ENCODE assay signal across 17 cellular contexts in genomic region chr20:24954151-24954550, GRCh38. TPM values are rescaled to one million over a fixed set of nuclear protein-coding genes. Genes with fewer than 3 reads are reported as not detected.
DNase-seq lines count a peak whose midpoint lies in the region; ATAC-seq and TF ChIP-seq lines count a peak whose summit lies in the region.
"Had no signal": no experiment of that assay in that cellular context is flagged by ENCODE, and none has a peak within 500 bp of the region (broad histone marks: within the 10 kb centered on the region; RNA-seq: fewer than 3 reads in every experiment).

No MANE protein-coding gene starts in this region.

- H3K36me3 ChIP-seq in naive thymus-derived CD4-positive, alpha-beta T cell (ENCODE audit: control insufficient read depth in 2 of 3, insufficient read depth in 3 of 3, low read length in 3 of 3), result peaks cover 3 to 21% (median 11%) of the 10 kb centered on the region in 3 experiments

- H3K4me1 ChIP-seq in naive thymus-derived CD4-positive, alpha-beta T cell (ENCODE audit: control insufficient read depth in 2 of 2, insufficient read depth in 2 of 2, low read length in 2 of 2), result peaks cover 11 to 58% of the 10 kb centered on the region in 2 donors

- H3K9me3 Mint-ChIP-seq in CD14-positive monocyte, result peaks cover 0 to 3% (median 0%) of the 10 kb centered on the region in 7 donors
- H3K9me3 Mint-ChIP-seq in activated CD8-positive, alpha-beta T cell treated with anti-CD3 and anti-CD28 coated beads for 36 hours, result no peaks in the 10 kb centered on the region
- no peaks in the 10 kb centered on the region for H3K9me3 Mint-ChIP-seq in naive thymus-derived CD4-positive, alpha-beta T cell

- H3K4me3 ChIP-seq in naive thymus-derived CD4-positive, alpha-beta T cell (ENCODE audit: low read length), result no peak overlapping the region
- H3K4me3 ChIP-seq: left lung had no signal

- peaks cover 17 to 33% of the 10 kb centered on the region in 2 donors for H3K36me3 Mint-ChIP-seq in CD14-positive monocyte
- H3K36me3 Mint-ChIP-seq in activated CD8-positive, alpha-beta T cell treated with anti-CD3 and anti-CD28 coated beads for 36 hours (ENCODE audit: low read depth), result peaks cover 26% of the 10 kb centered on the region
- peaks cover 0 to 13% (median 0%) of the 10 kb centered on the region in 5 donors for H3K36me3 Mint-ChIP-seq in naive thymus-derived CD4-positive, alpha-beta T cell

- peaks cover 68% of the 10 kb centered on the region for H3K4me1 Mint-ChIP-seq in CD14-positive monocyte
- H3K4me1 Mint-ChIP-seq in activated CD8-positive, alpha-beta T cell treated with anti-CD3 and anti-CD28 coated beads for 36 hours (ENCODE audit: low read depth), result peaks cover 42% of the 10 kb centered on the region
- peaks cover 12 to 61% (median 19%) of the 10 kb centered on the region in 7 donors for H3K4me1 Mint-ChIP-seq in naive thymus-derived CD4-positive, alpha-beta T cell

- no peak overlapping the region for H3K27ac ChIP-seq in naive thymus-derived CD4-positive, alpha-beta T cell (ENCODE audit: low read depth, low read length)
- H3K27ac ChIP-seq: 22Rv1 had no signal

- intact Hi-C loops in CD14-positive monocyte (cut with micrococcal nuclease), result no loop called here
- intact Hi-C loops in activated CD8-positive, alpha-beta T cell treated with anti-CD3 and anti-CD28 coated beads for 36 hours (cut with micrococcal nuclease), result no loop called here
- intact Hi-C loops in naive thymus-derived CD4-positive, alpha-beta T cell (cut with micrococcal nuclease), result no loop called here

- ATAC-seq in activated CD8-positive, alpha-beta T cell treated with anti-CD3 and anti-CD28 coated beads for 36 hours, result no peak
- ATAC-seq in naive thymus-derived CD4-positive, alpha-beta T cell, result no peak
- ATAC-seq: left lung had no signal

- H3K4me3 Mint-ChIP-seq in CD14-positive monocyte, result no peak overlapping the region
- H3K4me3 Mint-ChIP-seq in activated CD8-positive, alpha-beta T cell treated with anti-CD3 and anti-CD28 coated beads for 36 hours, result peak overlapping the region; percentile 14
- H3K4me3 Mint-ChIP-seq in naive thymus-derived CD4-positive, alpha-beta T cell, result peak overlapping the region in 1 of 10 donors; percentile 64

- CTCF ChIA-PET in activated CD8-positive, alpha-beta T cell treated with anti-CD3 and anti-CD28 coated beads for 36 hours (lab: Charles Lee), result interaction anchor here (1.0 to 1.7 kb wide), 3 partner anchors 23 to 37 kb away, joined by 3 to 6 read pairs (median 4); no protein-coding TSS in a partner anchor
- CTCF ChIA-PET in naive thymus-derived CD4-positive, alpha-beta T cell (lab: Charles Lee), result no interaction called here

- peaks cover 0 to 8% (median 0%) of the 10 kb centered on the region in 3 donors for H3K27me3 Mint-ChIP-seq in CD14-positive monocyte (ENCODE audit: low read depth in 3 of 3)
- no peaks in the 10 kb centered on the region for H3K27me3 Mint-ChIP-seq in activated CD8-positive, alpha-beta T cell treated with anti-CD3 and anti-CD28 coated beads for 36 hours
- no peaks in the 10 kb centered on the region for H3K27me3 Mint-ChIP-seq in naive thymus-derived CD4-positive, alpha-beta T cell

- POLR2A ChIA-PET in activated CD8-positive, alpha-beta T cell treated with anti-CD3 and anti-CD28 coated beads for 36 hours (lab: Charles Lee), result interaction anchor here (0.7 to 1.4 kb wide), 6 partner anchors 11 to 38 kb away, joined by 3 to 5 read pairs (median 4); partner anchors contain the start of gene APMAP
- POLR2A ChIA-PET in naive thymus-derived CD4-positive, alpha-beta T cell (lab: Charles Lee), result interaction anchor here (0.6 kb wide), 2 partner anchors 17 to 151 kb away, joined by 3 read pairs; no protein-coding TSS in a partner anchor

- TF ChIP-seq CTCF in CD14-positive monocyte (IDR thresholded peaks at IDR 0.05), result no peak
- no peak for TF ChIP-seq CTCF in activated CD8-positive, alpha-beta T cell treated with anti-CD3 and anti-CD28 coated beads for 36 hours (IDR thresholded peaks at IDR 0.05)

- H3K27me3 ChIP-seq in naive thymus-derived CD4-positive, alpha-beta T cell (ENCODE audit: control insufficient read depth in 2 of 2, insufficient read depth in 2 of 2, low read length in 2 of 2), result no peaks in the 10 kb centered on the region

- DNase-seq in DMS79 treated with DMSO at 0.1 percent for 48 hours (lab: John Stamatoyannopoulos, UW) (peak; percentile 21), DMS79 (lab: John Stamatoyannopoulos, UW) (no peak), CD14-positive monocyte (ENCODE audit: low spot score) (no peak), mesenteric fat pad (ENCODE audit: low spot score) (no peak), hippocampal formation (lab: John Stamatoyannopoulos, UW) (no peak), Ammon's horn (ENCODE audit: low spot score) (no peak)
- no peak for DNase-seq in activated CD8-positive, alpha-beta T cell treated with anti-CD3 and anti-CD28 coated beads for 36 hours
- DNase-seq in naive thymus-derived CD4-positive, alpha-beta T cell, result no peak
- DNase-seq: amniotic stem cell; C1 segment of cervical spinal cord; Kasumi-1; left lung; NCI-H1694; stimulated activated CD4-positive, alpha-beta T cell treated with anti-CD3 and anti-CD28 coated beads, Interleukin-15, amount 100 ng/mL, for 24 hours had no signal

- H3K9me3 ChIP-seq in naive thymus-derived CD4-positive, alpha-beta T cell (ENCODE audit: control insufficient read depth in 2 of 3, low read length in 3 of 3), result no peaks in the 10 kb centered on the region
- H3K9me3 ChIP-seq: left lung had no signal

- peak overlapping the region in 6 of 7 donors; percentile 41 to 88 (median 74) for H3K27ac Mint-ChIP-seq in CD14-positive monocyte
- peak overlapping the region; percentile 79 for H3K27ac Mint-ChIP-seq in activated CD8-positive, alpha-beta T cell treated with anti-CD3 and anti-CD28 coated beads for 36 hours
- peak overlapping the region in 5 of 9 donors; percentile 20 to 74 (median 56) for H3K27ac Mint-ChIP-seq in naive thymus-derived CD4-positive, alpha-beta T cell

RNA-seq across cellular contexts. Expression of gene CST7, which starts 5.1 kb away (rescaled TPM):
- polyA plus RNA-seq in CD14-positive monocyte, result 1 to 10 TPM; 1.8 to 3.2 TPM
- 10 to 100 TPM; 48.5 to 49.3 TPM for total RNA-seq in activated CD8-positive, alpha-beta T cell treated with anti-CD3 and anti-CD28 coated beads for 36 hours
- 10 to 100 TPM in 3 of 5 experiments, 1 to 10 TPM in 2; 1.4 to 74.9 (median 11.5) TPM for total RNA-seq in naive thymus-derived CD4-positive, alpha-beta T cell
- polyA plus RNA-seq in naive thymus-derived CD4-positive, alpha-beta T cell, result 1 to 10 TPM; 2.3 to 4.2 TPM
- total RNA-seq in mesenteric fat pad, result 11.5 TPM
- total RNA-seq: Daoy, fibroblast of villous mesenchyme had no signal

RNA-seq across cellular contexts. Expression of gene APMAP, which starts 38.4 kb away (rescaled TPM):
- 10 to 100 TPM; 73.2 to 74.0 TPM for polyA plus RNA-seq in CD14-positive monocyte
- 10 to 100 TPM; 36.7 to 40.0 TPM for total RNA-seq in activated CD8-positive, alpha-beta T cell treated with anti-CD3 and anti-CD28 coated beads for 36 hours
- 10 to 100 TPM; 28.2 to 47.3 (median 38.8) TPM for total RNA-seq in naive thymus-derived CD4-positive, alpha-beta T cell
- 10 to 100 TPM; 70.2 to 74.6 TPM for polyA plus RNA-seq in naive thymus-derived CD4-positive, alpha-beta T cell
- total RNA-seq in mesenteric fat pad, result 166 TPM
